Comparison of ENCODE assay signal across 2 cellular contexts in the genomic region with DNA sequence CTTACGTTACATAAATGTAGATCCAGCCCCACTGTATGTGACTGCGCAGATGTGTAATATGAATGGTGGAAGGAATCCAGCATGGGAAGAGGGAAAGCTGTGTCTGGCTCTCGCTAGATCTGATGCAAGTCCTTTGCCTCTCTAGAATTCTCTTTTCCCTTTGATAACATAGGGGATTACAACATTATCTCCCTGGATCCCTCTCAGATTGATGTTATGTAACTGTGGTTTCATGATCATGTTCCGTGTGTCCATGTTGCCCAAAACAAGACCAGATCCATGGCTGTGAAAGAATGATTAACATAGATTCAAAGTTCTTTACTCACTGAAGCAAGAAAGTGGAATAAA.
TF ChIP-seq lines count a peak whose summit lies in the region.

No MANE protein-coding gene starts in this region.

TF ChIP-seq in SK-N-SH, 30 proteins besides CTCF, POLR2A, EP300 and RAD21 (continued from another document):
- TF ChIP-seq, protein P1, sequence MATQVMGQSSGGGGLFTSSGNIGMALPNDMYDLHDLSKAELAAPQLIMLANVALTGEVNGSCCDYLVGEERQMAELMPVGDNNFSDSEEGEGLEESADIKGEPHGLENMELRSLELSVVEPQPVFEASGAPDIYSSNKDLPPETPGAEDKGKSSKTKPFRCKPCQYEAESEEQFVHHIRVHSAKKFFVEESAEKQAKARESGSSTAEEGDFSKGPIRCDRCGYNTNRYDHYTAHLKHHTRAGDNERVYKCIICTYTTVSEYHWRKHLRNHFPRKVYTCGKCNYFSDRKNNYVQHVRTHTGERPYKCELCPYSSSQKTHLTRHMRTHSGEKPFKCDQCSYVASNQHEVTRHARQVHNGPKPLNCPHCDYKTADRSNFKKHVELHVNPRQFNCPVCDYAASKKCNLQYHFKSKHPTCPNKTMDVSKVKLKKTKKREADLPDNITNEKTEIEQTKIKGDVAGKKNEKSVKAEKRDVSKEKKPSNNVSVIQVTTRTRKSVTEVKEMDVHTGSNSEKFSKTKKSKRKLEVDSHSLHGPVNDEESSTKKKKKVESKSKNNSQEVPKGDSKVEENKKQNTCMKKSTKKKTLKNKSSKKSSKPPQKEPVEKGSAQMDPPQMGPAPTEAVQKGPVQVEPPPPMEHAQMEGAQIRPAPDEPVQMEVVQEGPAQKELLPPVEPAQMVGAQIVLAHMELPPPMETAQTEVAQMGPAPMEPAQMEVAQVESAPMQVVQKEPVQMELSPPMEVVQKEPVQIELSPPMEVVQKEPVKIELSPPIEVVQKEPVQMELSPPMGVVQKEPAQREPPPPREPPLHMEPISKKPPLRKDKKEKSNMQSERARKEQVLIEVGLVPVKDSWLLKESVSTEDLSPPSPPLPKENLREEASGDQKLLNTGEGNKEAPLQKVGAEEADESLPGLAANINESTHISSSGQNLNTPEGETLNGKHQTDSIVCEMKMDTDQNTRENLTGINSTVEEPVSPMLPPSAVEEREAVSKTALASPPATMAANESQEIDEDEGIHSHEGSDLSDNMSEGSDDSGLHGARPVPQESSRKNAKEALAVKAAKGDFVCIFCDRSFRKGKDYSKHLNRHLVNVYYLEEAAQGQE (IDR thresholded peaks at IDR 0.05; ENCODE audit: low read depth, low read length): no peak
- no peak for TF ChIP-seq RCOR1 (IDR thresholded peaks at IDR 0.05; ENCODE audit: low read length)
- TF ChIP-seq MXI1 (IDR thresholded peaks at IDR 0.05; ENCODE audit: low read depth, low read length): no peak
- TF ChIP-seq FOXM1 (IDR thresholded peaks at IDR 0.05; ENCODE audit: low read depth): no peak
- TF ChIP-seq MEF2A (IDR thresholded peaks at IDR 0.05; ENCODE audit: borderline replicate concordance, low read depth): no peak
- no peak for TF ChIP-seq EZH2phosphoT487 (IDR thresholded peaks at IDR 0.05; ENCODE audit: borderline replicate concordance, low read depth)
- no peak for TF ChIP-seq SMC3 (IDR thresholded peaks at IDR 0.05; ENCODE audit: low read depth, low read length)
- TF ChIP-seq, protein P2, sequence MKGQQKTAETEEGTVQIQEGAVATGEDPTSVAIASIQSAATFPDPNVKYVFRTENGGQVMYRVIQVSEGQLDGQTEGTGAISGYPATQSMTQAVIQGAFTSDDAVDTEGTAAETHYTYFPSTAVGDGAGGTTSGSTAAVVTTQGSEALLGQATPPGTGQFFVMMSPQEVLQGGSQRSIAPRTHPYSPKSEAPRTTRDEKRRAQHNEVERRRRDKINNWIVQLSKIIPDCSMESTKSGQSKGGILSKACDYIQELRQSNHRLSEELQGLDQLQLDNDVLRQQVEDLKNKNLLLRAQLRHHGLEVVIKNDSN (IDR thresholded peaks at IDR 0.05; ENCODE audit: borderline replicate concordance, low read depth): no peak
- no peak for TF ChIP-seq JUND (IDR thresholded peaks at IDR 0.05)
- TF ChIP-seq, protein P3, sequence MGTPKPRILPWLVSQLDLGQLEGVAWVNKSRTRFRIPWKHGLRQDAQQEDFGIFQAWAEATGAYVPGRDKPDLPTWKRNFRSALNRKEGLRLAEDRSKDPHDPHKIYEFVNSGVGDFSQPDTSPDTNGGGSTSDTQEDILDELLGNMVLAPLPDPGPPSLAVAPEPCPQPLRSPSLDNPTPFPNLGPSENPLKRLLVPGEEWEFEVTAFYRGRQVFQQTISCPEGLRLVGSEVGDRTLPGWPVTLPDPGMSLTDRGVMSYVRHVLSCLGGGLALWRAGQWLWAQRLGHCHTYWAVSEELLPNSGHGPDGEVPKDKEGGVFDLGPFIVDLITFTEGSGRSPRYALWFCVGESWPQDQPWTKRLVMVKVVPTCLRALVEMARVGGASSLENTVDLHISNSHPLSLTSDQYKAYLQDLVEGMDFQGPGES (IDR thresholded peaks at IDR 0.05; ENCODE audit: low read depth, low read length): no peak

TF ChIP-seq in SK-N-SH treated with all-trans-retinoic acid at 6 μM for 48 hours, 23 proteins besides CTCF, POLR2A, EP300 and RAD21 (continued from another document):
- no peak for TF ChIP-seq PPARA (CRISPR knock-in tag; IDR thresholded peaks at IDR 0.05; ENCODE audit: borderline replicate concordance)
- TF ChIP-seq, protein P4, sequence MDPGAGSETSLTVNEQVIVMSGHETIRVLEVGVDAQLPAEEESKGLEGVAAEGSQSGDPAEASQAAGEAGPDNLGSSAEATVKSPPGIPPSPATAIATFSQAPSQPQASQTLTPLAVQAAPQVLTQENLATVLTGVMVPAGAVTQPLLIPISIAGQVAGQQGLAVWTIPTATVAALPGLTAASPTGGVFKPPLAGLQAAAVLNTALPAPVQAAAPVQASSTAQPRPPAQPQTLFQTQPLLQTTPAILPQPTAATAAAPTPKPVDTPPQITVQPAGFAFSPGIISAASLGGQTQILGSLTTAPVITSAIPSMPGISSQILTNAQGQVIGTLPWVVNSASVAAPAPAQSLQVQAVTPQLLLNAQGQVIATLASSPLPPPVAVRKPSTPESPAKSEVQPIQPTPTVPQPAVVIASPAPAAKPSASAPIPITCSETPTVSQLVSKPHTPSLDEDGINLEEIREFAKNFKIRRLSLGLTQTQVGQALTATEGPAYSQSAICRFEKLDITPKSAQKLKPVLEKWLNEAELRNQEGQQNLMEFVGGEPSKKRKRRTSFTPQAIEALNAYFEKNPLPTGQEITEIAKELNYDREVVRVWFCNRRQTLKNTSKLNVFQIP (CRISPR knock-in tag; IDR thresholded peaks at IDR 0.05; ENCODE audit: borderline replicate concordance, low read depth): no peak
- TF ChIP-seq BACH2 (CRISPR knock-in tag; IDR thresholded peaks at IDR 0.05; ENCODE audit: borderline replicate concordance): no peak
- TF ChIP-seq, protein P5, sequence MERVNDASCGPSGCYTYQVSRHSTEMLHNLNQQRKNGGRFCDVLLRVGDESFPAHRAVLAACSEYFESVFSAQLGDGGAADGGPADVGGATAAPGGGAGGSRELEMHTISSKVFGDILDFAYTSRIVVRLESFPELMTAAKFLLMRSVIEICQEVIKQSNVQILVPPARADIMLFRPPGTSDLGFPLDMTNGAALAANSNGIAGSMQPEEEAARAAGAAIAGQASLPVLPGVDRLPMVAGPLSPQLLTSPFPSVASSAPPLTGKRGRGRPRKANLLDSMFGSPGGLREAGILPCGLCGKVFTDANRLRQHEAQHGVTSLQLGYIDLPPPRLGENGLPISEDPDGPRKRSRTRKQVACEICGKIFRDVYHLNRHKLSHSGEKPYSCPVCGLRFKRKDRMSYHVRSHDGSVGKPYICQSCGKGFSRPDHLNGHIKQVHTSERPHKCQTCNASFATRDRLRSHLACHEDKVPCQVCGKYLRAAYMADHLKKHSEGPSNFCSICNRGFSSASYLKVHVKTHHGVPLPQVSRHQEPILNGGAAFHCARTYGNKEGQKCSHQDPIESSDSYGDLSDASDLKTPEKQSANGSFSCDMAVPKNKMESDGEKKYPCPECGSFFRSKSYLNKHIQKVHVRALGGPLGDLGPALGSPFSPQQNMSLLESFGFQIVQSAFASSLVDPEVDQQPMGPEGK (CRISPR knock-in tag; IDR thresholded peaks at IDR 0.05; ENCODE audit: borderline replicate concordance): no peak
